ENCODE assay signal across 17 cellular contexts in genomic region chr1:33195560-33195959, GRCh38. TPM values are rescaled to one million over a fixed set of nuclear protein-coding genes. Genes with fewer than 3 reads are reported as not detected.
A peak's percentile ranks its signal among the peaks of the same experiment; 100 is the strongest.
DNase-seq lines count a peak whose midpoint lies in the region; ATAC-seq, FAIRE-seq and TF ChIP-seq lines count a peak whose summit lies in the region.
"Had no signal": no experiment of that assay in that cellular context is flagged by ENCODE, and none has a peak within 500 bp of the region (broad histone marks: within the 10 kb centered on the region; RNA-seq: fewer than 3 reads in every experiment).

No MANE protein-coding gene starts in this region.

- in situ Hi-C loops in GM23248 (cut with MboI) (no loop called here), brain microvascular endothelial cell (cut with HindIII; ENCODE audit: low pct_ligation_motif_present, low sequenced_read_pairs) (no loop called here)

- FAIRE-seq in A204.1 (lab: Jason Lieb, UNC) = peak; percentile 34
- FAIRE-seq: GM12891 had no signal

- no peaks in the 10 kb centered on the region for H3K9me2 ChIP-seq in GM23248 (ENCODE audit: insufficient read depth)

- no peak for ATAC-seq in HG02852 (IDR thresholded peaks at IDR 0.05; ENCODE audit: unreplicated experiment)
- no peak for ATAC-seq in left ventricle myocardium superior
- ATAC-seq: CD8-positive, alpha-beta T cell had no signal

- H3K27me3 ChIP-seq in GM23248 (replicated peaks; ENCODE audit: insufficient read depth) = peaks cover 26% of the 10 kb centered on the region
- no peaks in the 10 kb centered on the region for H3K27me3 ChIP-seq in brain microvascular endothelial cell (replicated peaks)
- H3K27me3 ChIP-seq: BLaER1 treated with 17β-estradiol and CSF1 and Interleukin-3, amounts not matched to agents 10 nM and 100 nM; SJCRH30 had no signal

- DNase-seq in GM23248 (peak; percentile 30), brain microvascular endothelial cell (peak; percentile 60), iris pigment epithelial cell (ENCODE audit: low read depth) (peak; percentile 61), substantia nigra (lab: John Stamatoyannopoulos, UW) (no peak), left ventricle myocardium superior (no peak)
- DNase-seq: Calu3; CD8-positive, alpha-beta T cell; GOT3; KBM-7; NCI-H1930; NCI-H526; PC-9; SJCRH30 had no signal

- no peak for TF ChIP-seq CTCF in brain microvascular endothelial cell (IDR thresholded peaks at IDR 0.05; ENCODE audit: low read depth, low read length, missing control alignments)

- 44 to 48% methylated on average over 2 of the region's 2 CpGs for WGBS in GM23248 (ENCODE audit: low coverage in 1 of 2, low lambda C conversion rate in 2 of 2, missing lambda C conversion rate in 2 of 2), 2 experiments

- no peaks in the 10 kb centered on the region for H3K9me3 ChIP-seq in GM23248 (ENCODE audit: low read depth)
- H3K9me3 ChIP-seq: SJCRH30 had no signal

- H3K79me2 ChIP-seq in GM23248 (ENCODE audit: insufficient read depth) = no peaks in the 10 kb centered on the region

- no peaks in the 10 kb centered on the region for H3F3A ChIP-seq in GM23248 (ENCODE audit: insufficient read depth)

- H3K4me3 ChIP-seq in GM23248 (no peak overlapping the region), brain microvascular endothelial cell (ENCODE audit: low read depth, low read length) (no peak overlapping the region)
- H3K4me3 ChIP-seq: BLaER1 treated with 17β-estradiol and CSF1 and Interleukin-3, amounts not matched to agents 10 nM and 100 nM; PC-9; SJCRH30 had no signal

- H2AFZ ChIP-seq in GM23248 = no peak overlapping the region
- H2AFZ ChIP-seq: PC-9 had no signal

- no peak overlapping the region for H3K27ac ChIP-seq in GM23248
- no peak overlapping the region for H3K27ac ChIP-seq in brain microvascular endothelial cell
- H3K27ac ChIP-seq in substantia nigra (ENCODE audit: low read depth, low read length, poor library complexity, severe bottlenecking) = no peak overlapping the region
- H3K27ac ChIP-seq: BLaER1 treated with 17β-estradiol and CSF1 and Interleukin-3, amounts not matched to agents 10 nM and 100 nM; PC-9; SJCRH30 had no signal

- H3K4me1 ChIP-seq in GM23248 (ENCODE audit: insufficient read depth) = no peaks in the 10 kb centered on the region
- H3K4me1 ChIP-seq: SJCRH30 had no signal

- intact Hi-C loops in left ventricle myocardium superior (cut with micrococcal nuclease) = no loop called here

- H3K9ac ChIP-seq in GM23248 = no peak overlapping the region
- H3K9ac ChIP-seq: BLaER1 treated with 17β-estradiol and CSF1 and Interleukin-3, amounts not matched to agents 10 nM and 100 nM had no signal

- no peaks in the 10 kb centered on the region for H4K20me1 ChIP-seq in GM23248 (ENCODE audit: insufficient read depth)
- H4K20me1 ChIP-seq: BLaER1 treated with 17β-estradiol and CSF1 and Interleukin-3, amounts not matched to agents 10 nM and 100 nM had no signal

- H3K36me3 ChIP-seq in GM23248 (ENCODE audit: low read depth) (no peaks in the 10 kb centered on the region), brain microvascular endothelial cell (replicated peaks) (no peaks in the 10 kb centered on the region)
- H3K36me3 ChIP-seq: BLaER1 treated with 17β-estradiol and CSF1 and Interleukin-3, amounts not matched to agents 10 nM and 100 nM; SJCRH30 had no signal

- H3K4me2 ChIP-seq in GM23248 (ENCODE audit: unreplicated experiment) = no peak overlapping the region
- H3K4me2 ChIP-seq: BLaER1 treated with 17β-estradiol and CSF1 and Interleukin-3, amounts not matched to agents 10 nM and 100 nM; PC-9 had no signal

RNA-seq across cellular contexts. Expression of gene TRIM62, which starts 13.7 kb away (rescaled TPM):
- total RNA-seq in GM23248 (2014; rRNA removed; shearing (Covaris generic)) = 2.0 and 2.6 TPM in 2 replicates
- polyA plus RNA-seq in GM23248 (2016; fragmentation: Nextera tagmentation; extraction: Ambion mirVana) = 1.5 and 2.0 TPM in 2 replicates
- 2.0 TPM for total RNA-seq in left ventricle myocardium superior

Comparison
In these comparisons a context has a peak if more than half of its experiments do, and no peak if none do; other contexts are left out.
1. DNase-seq: peak in GM23248 (single experiment), brain microvascular endothelial cell (single experiment) and iris pigment epithelial cell (single experiment); none in substantia nigra (0 of 49) and left ventricle myocardium superior (single experiment).